In the genomic region with DNA sequence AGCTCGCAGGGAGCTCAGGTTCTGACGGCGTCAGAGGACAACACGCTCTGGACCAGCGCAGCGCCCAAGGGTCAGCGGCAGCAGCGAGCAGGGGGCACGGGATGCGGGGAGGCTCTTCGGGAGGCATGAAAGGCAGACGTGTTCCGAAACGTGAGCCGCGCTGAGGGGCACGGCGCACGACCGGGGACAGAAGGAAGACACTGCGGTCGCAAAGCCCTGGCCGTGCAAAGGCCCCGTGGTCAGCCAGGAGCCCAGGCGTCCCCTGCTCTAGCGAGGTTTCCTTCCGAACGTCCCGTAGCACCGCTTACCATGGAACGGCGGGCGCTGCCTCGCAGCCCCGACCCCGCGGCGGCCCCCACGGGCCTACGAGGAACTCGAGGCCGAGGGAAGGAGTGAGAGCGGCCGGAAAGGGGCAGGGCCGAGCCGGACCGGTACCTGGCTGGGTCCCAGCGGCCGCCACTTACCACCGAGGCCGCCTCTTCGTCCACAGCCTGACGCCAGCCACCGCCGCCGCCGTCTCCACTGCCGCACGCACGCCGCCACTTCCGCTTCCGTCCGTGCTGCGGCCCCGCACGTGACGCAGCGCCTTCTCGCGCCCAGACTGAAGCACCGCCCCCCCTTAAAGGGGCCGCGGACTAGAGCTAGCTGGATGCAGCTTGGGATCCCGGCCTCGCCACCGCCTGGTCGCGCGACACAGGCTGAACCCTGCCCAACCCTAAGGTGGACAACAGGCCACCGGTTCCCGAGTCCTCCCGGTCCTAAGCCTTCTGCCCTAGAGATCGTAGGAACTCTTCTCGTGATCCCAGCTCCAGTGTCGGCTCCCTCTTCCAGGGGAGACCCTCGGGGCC, we compare ENCODE assay signal across 1 cellular context.
TF ChIP-seq lines count a peak whose summit lies in the region.

No MANE protein-coding gene starts in this region.

TF ChIP-seq in HepG2, 621 proteins besides CTCF, POLR2A, EP300 and RAD21 (continued from another document and continues in another):
- TF ChIP-seq, protein P1, sequence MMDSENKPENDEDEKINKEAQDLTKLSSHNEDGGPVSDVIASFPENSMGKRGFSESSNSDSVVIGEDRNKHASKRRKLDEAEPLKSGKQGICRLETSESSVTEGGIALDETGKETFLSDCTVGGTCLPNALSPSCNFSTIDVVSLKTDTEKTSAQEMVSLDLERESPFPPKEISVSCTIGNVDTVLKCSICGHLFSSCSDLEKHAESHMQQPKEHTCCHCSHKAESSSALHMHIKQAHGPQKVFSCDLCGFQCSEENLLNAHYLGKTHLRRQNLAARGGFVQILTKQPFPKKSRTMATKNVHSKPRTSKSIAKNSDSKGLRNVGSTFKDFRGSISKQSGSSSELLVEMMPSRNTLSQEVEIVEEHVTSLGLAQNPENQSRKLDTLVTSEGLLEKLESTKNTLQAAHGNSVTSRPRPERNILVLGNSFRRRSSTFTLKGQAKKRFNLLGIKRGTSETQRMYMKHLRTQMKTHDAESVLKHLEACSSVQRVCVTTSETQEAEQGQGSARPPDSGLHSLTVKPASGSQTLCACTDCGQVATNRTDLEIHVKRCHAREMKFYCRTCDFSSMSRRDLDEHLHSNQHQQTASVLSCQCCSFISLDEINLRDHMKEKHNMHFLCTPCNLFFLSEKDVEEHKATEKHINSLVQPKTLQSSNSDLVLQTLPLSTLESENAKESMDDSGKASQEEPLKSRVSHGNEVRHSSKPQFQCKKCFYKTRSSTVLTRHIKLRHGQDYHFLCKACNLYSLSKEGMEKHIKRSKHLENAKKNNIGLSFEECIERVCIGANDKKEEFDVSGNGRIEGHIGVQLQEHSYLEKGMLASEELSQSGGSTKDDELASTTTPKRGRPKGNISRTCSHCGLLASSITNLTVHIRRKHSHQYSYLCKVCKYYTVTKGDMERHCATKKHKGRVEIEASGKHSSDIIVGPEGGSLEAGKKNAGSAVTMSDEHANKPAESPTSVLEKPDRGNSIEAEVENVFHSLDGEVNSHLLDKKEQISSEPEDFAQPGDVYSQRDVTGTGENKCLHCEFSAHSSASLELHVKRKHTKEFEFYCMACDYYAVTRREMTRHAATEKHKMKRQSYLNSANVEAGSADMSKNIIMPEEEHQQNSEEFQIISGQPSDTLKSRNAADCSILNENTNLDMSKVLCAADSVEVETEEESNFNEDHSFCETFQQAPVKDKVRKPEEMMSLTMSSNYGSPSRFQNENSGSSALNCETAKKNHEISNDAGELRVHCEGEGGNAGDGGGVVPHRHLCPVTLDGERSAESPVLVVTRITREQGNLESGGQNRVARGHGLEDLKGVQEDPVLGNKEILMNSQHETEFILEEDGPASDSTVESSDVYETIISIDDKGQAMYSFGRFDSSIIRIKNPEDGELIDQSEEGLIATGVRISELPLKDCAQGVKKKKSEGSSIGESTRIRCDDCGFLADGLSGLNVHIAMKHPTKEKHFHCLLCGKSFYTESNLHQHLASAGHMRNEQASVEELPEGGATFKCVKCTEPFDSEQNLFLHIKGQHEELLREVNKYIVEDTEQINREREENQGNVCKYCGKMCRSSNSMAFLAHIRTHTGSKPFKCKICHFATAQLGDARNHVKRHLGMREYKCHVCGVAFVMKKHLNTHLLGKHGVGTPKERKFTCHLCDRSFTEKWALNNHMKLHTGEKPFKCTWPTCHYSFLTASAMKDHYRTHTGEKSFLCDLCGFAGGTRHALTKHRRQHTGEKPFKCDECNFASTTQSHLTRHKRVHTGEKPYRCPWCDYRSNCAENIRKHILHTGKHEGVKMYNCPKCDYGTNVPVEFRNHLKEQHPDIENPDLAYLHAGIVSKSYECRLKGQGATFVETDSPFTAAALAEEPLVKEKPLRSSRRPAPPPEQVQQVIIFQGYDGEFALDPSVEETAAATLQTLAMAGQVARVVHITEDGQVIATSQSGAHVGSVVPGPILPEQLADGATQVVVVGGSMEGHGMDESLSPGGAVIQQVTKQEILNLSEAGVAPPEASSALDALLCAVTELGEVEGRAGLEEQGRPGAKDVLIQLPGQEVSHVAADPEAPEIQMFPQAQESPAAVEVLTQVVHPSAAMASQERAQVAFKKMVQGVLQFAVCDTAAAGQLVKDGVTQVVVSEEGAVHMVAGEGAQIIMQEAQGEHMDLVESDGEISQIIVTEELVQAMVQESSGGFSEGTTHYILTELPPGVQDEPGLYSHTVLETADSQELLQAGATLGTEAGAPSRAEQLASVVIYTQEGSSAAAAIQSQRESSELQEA (CRISPR knock-in tag; IDR thresholded peaks at IDR 0.05; ENCODE audit: not compliant biosample characterization): no peak
- TF ChIP-seq ELF1 (CRISPR knock-in tag; IDR thresholded peaks at IDR 0.05) (peak; percentile 96), ATF1 (CRISPR knock-in tag; IDR thresholded peaks at IDR 0.05) (no peak), ZNF567 (CRISPR knock-in tag; IDR thresholded peaks at IDR 0.05; ENCODE audit: borderline replicate concordance) (no peak), ZNF569 (CRISPR knock-in tag; IDR thresholded peaks at IDR 0.05; ENCODE audit: borderline replicate concordance) (0 out of 2 replicates have a peak, but pooled peaks have one; percentile 82), SETDB1 (CRISPR knock-in tag; IDR thresholded peaks at IDR 0.05; ENCODE audit: borderline replicate concordance) (no peak), TMF1 (CRISPR knock-in tag; IDR thresholded peaks at IDR 0.05; ENCODE audit: low read depth) (peak; percentile 56; the same call in 1 of the 2 replicates), NR1H2 (CRISPR knock-in tag; IDR thresholded peaks at IDR 0.05; ENCODE audit: borderline replicate concordance, low read depth) (peak; percentile 50; the same call in 1 of the 2 replicates), ZBTB21 (CRISPR knock-in tag; IDR thresholded peaks at IDR 0.05) (peak; percentile 86; the same call in 1 of the 2 replicates), BCL6 (CRISPR knock-in tag; IDR thresholded peaks at IDR 0.05) (peak; percentile 51; the same call in 1 of the 2 replicates), NFKBIZ (CRISPR knock-in tag; IDR thresholded peaks at IDR 0.05) (no peak), ZNF24 (IDR thresholded peaks at IDR 0.05) (no peak), NR3C1 (CRISPR knock-in tag; IDR thresholded peaks at IDR 0.05) (no peak), KLF13 (CRISPR knock-in tag; IDR thresholded peaks at IDR 0.05) (peak; percentile 27; the same call in 1 of the 2 replicates), MAFK (conservative IDR thresholded peaks at IDR 0.05 in 1 of 2, IDR thresholded peaks at IDR 0.05 in 1 of 2; ENCODE audit: low read length in 2 of 2) (no peak), ZBTB42 (CRISPR knock-in tag; IDR thresholded peaks at IDR 0.05) (peak; percentile 56; the same call in 1 of the 2 replicates), RNF2 (conservative IDR thresholded peaks at IDR 0.05; ENCODE audit: low read depth) (peak; percentile 70; the same call in 1 of the 2 replicates), SP4 (CRISPR knock-in tag; IDR thresholded peaks at IDR 0.05) (peak; percentile 93), SNAI1 (CRISPR knock-in tag; IDR thresholded peaks at IDR 0.05; ENCODE audit: borderline replicate concordance) (no peak), ZSCAN25 (CRISPR knock-in tag; IDR thresholded peaks at IDR 0.05) (peak; percentile 70; the same call in 1 of the 2 replicates), EZH2 (conservative IDR thresholded peaks at IDR 0.05; ENCODE audit: low read depth, low read length) (no peak), ZNF10 (CRISPR knock-in tag; IDR thresholded peaks at IDR 0.05; ENCODE audit: borderline replicate concordance, low read depth) (no peak), ARNTL (CRISPR knock-in tag; IDR thresholded peaks at IDR 0.05) (peak; percentile 82; the same call in 1 of the 2 replicates), ZBTB7B (CRISPR knock-in tag; IDR thresholded peaks at IDR 0.05) (no peak), ZNF224 (CRISPR knock-in tag; IDR thresholded peaks at IDR 0.05) (no peak)
- TF ChIP-seq, protein P2, sequence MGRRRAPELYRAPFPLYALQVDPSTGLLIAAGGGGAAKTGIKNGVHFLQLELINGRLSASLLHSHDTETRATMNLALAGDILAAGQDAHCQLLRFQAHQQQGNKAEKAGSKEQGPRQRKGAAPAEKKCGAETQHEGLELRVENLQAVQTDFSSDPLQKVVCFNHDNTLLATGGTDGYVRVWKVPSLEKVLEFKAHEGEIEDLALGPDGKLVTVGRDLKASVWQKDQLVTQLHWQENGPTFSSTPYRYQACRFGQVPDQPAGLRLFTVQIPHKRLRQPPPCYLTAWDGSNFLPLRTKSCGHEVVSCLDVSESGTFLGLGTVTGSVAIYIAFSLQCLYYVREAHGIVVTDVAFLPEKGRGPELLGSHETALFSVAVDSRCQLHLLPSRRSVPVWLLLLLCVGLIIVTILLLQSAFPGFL (CRISPR knock-in tag; IDR thresholded peaks at IDR 0.05): no peak
- TF ChIP-seq, protein P3, sequence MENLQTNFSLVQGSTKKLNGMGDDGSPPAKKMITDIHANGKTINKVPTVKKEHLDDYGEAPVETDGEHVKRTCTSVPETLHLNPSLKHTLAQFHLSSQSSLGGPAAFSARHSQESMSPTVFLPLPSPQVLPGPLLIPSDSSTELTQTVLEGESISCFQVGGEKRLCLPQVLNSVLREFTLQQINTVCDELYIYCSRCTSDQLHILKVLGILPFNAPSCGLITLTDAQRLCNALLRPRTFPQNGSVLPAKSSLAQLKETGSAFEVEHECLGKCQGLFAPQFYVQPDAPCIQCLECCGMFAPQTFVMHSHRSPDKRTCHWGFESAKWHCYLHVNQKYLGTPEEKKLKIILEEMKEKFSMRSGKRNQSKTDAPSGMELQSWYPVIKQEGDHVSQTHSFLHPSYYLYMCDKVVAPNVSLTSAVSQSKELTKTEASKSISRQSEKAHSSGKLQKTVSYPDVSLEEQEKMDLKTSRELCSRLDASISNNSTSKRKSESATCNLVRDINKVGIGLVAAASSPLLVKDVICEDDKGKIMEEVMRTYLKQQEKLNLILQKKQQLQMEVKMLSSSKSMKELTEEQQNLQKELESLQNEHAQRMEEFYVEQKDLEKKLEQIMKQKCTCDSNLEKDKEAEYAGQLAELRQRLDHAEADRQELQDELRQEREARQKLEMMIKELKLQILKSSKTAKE (CRISPR knock-in tag; IDR thresholded peaks at IDR 0.05; ENCODE audit: borderline replicate concordance): peak; percentile 70; the same call in 1 of the 2 replicates
- TF ChIP-seq, protein P4, sequence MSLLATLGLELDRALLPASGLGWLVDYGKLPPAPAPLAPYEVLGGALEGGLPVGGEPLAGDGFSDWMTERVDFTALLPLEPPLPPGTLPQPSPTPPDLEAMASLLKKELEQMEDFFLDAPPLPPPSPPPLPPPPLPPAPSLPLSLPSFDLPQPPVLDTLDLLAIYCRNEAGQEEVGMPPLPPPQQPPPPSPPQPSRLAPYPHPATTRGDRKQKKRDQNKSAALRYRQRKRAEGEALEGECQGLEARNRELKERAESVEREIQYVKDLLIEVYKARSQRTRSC (CRISPR knock-in tag; IDR thresholded peaks at IDR 0.05; ENCODE audit: low read depth): 0 out of 2 replicates have a peak, but pooled peaks have one; percentile 28
- TF ChIP-seq, protein P5, sequence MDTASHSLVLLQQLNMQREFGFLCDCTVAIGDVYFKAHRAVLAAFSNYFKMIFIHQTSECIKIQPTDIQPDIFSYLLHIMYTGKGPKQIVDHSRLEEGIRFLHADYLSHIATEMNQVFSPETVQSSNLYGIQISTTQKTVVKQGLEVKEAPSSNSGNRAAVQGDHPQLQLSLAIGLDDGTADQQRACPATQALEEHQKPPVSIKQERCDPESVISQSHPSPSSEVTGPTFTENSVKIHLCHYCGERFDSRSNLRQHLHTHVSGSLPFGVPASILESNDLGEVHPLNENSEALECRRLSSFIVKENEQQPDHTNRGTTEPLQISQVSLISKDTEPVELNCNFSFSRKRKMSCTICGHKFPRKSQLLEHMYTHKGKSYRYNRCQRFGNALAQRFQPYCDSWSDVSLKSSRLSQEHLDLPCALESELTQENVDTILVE (CRISPR knock-in tag; IDR thresholded peaks at IDR 0.05): peak; percentile 71; the same call in 1 of the 2 replicates
- TF ChIP-seq, protein P6, sequence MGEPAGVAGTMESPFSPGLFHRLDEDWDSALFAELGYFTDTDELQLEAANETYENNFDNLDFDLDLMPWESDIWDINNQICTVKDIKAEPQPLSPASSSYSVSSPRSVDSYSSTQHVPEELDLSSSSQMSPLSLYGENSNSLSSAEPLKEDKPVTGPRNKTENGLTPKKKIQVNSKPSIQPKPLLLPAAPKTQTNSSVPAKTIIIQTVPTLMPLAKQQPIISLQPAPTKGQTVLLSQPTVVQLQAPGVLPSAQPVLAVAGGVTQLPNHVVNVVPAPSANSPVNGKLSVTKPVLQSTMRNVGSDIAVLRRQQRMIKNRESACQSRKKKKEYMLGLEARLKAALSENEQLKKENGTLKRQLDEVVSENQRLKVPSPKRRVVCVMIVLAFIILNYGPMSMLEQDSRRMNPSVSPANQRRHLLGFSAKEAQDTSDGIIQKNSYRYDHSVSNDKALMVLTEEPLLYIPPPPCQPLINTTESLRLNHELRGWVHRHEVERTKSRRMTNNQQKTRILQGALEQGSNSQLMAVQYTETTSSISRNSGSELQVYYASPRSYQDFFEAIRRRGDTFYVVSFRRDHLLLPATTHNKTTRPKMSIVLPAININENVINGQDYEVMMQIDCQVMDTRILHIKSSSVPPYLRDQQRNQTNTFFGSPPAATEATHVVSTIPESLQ (CRISPR knock-in tag; conservative IDR thresholded peaks at IDR 0.05): no peak
- TF ChIP-seq, protein P7, sequence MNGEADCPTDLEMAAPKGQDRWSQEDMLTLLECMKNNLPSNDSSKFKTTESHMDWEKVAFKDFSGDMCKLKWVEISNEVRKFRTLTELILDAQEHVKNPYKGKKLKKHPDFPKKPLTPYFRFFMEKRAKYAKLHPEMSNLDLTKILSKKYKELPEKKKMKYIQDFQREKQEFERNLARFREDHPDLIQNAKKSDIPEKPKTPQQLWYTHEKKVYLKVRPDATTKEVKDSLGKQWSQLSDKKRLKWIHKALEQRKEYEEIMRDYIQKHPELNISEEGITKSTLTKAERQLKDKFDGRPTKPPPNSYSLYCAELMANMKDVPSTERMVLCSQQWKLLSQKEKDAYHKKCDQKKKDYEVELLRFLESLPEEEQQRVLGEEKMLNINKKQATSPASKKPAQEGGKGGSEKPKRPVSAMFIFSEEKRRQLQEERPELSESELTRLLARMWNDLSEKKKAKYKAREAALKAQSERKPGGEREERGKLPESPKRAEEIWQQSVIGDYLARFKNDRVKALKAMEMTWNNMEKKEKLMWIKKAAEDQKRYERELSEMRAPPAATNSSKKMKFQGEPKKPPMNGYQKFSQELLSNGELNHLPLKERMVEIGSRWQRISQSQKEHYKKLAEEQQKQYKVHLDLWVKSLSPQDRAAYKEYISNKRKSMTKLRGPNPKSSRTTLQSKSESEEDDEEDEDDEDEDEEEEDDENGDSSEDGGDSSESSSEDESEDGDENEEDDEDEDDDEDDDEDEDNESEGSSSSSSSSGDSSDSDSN (CRISPR knock-in tag; IDR thresholded peaks at IDR 0.05): peak; percentile 84
- TF ChIP-seq, protein P8, sequence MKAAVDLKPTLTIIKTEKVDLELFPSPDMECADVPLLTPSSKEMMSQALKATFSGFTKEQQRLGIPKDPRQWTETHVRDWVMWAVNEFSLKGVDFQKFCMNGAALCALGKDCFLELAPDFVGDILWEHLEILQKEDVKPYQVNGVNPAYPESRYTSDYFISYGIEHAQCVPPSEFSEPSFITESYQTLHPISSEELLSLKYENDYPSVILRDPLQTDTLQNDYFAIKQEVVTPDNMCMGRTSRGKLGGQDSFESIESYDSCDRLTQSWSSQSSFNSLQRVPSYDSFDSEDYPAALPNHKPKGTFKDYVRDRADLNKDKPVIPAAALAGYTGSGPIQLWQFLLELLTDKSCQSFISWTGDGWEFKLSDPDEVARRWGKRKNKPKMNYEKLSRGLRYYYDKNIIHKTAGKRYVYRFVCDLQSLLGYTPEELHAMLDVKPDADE (CRISPR knock-in tag; IDR thresholded peaks at IDR 0.05): no peak
